27 cellular contexts compared by ENCODE assay signal in the genomic region with DNA sequence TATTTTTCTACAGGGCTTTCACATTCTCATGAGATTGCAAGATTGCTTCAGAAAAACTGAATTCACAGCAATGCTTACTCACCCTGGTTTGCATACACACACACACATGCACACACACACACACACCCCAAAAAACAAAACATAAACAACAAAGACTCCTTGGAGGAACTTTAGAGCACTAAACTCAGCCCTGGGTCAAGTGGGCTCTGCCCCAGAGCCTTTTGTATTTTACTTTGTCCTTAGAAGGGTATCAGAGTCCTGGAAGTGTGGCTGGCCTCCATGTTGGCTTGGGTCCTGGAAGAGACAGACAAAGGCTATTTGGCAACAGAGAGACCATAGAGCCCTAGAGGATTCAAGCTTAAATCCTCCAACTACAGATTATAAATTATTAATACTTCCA. TPM values are rescaled to one million over a fixed set of nuclear protein-coding genes. Genes with fewer than 3 reads are reported as not detected.
DNase-seq lines count a peak whose midpoint lies in the region; ATAC-seq, FAIRE-seq and TF ChIP-seq lines count a peak whose summit lies in the region.
"Had no signal": no experiment of that assay in that cellular context is flagged by ENCODE, and none has a peak within 500 bp of the region (broad histone marks: within the 10 kb centered on the region; RNA-seq: fewer than 3 reads in every experiment).

No MANE protein-coding gene starts in this region.

- TF ChIP-seq CTCF in WERI-Rb-1 (IDR thresholded peaks at IDR 0.05; ENCODE audit: low read depth, low read length): no peak
- no peak for TF ChIP-seq CTCF in fibroblast of the aortic adventitia (IDR thresholded peaks at IDR 0.05; ENCODE audit: insufficient read depth, low read length)
- TF ChIP-seq CTCF in GM10266 (IDR thresholded peaks at IDR 0.05; ENCODE audit: control insufficient read depth, insufficient read depth, low read depth, missing control alignments): no peak

- H3K27me3 ChIP-seq in WERI-Rb-1 (ENCODE audit: insufficient read depth, low read depth, severe bottlenecking): no peaks in the 10 kb centered on the region
- H3K27me3 ChIP-seq in subcutaneous abdominal adipose tissue (ENCODE audit: control insufficient read depth in 5 of 5, insufficient read depth in 4 of 5, low read length in 5 of 5): no peaks in the 10 kb centered on the region
- H3K27me3 ChIP-seq: BLaER1 had no signal

- DNase-seq in WERI-Rb-1 (no peak), fibroblast of the aortic adventitia (ENCODE audit: low read depth) (peak; percentile 71), midbrain (lab: John Stamatoyannopoulos, UW) (peak; percentile 28), GM10266 (ENCODE audit: extremely low spot score) (no peak), GF-D8 (lab: John Stamatoyannopoulos, UW) (no peak), GM12891 (ENCODE audit: insufficient read length, low spot score) (no peak)
- DNase-seq: activated CD4-positive, alpha-beta T cell treated with anti-CD3 and anti-CD28 coated beads, Interleukin-2, amount 10 ng/mL, durations not matched to agents 7 days and 5 days; activated CD8-positive, alpha-beta memory T cell treated with anti-CD3 and anti-CD28 coated beads, Interleukin-2, amount 50 U/mL, for 48 hours; activated gamma-delta T cell; amniotic stem cell; DMS 273 treated with DMSO at 0.1 percent for 48 hours; effector memory CD4-positive, alpha-beta T cell; GDM1; hippocampal formation; NCI-H1105; NCI-H524 treated with DMSO at 0.1 percent for 48 hours; SHP77 had no signal

- H3K9ac ChIP-seq in subcutaneous abdominal adipose tissue (ENCODE audit: low read length in 5 of 5): no peak overlapping the region
- H3K9ac ChIP-seq: BLaER1 had no signal

- no peak for TF ChIP-seq POLR2A in GM12891 (IDR thresholded peaks at IDR 0.05; ENCODE audit: low read depth, low read length)

- H3K4me3 ChIP-seq in WERI-Rb-1 (ENCODE audit: low read depth, low read length): no peak overlapping the region
- H3K4me3 ChIP-seq in fibroblast of the aortic adventitia (ENCODE audit: low read depth, low read length): no peak overlapping the region
- no peak overlapping the region for H3K4me3 ChIP-seq in subcutaneous abdominal adipose tissue (ENCODE audit: low read depth in 1 of 5, low read length in 5 of 5)
- H3K4me3 ChIP-seq: A549, BLaER1, GM12878 had no signal

- FAIRE-seq in GM12891 (lab: Jason Lieb, UNC): no peak
- FAIRE-seq: A549, GM12878, keratinocyte had no signal

- peaks cover 6 to 23% (median 17%) of the 10 kb centered on the region in 5 donors for H3K4me1 ChIP-seq in subcutaneous abdominal adipose tissue (ENCODE audit: control insufficient read depth in 5 of 5, insufficient read depth in 5 of 5, low read length in 5 of 5)
- H3K4me1 ChIP-seq: A549 had no signal

- no peak for ATAC-seq in GM21619 (IDR thresholded peaks at IDR 0.05; ENCODE audit: unreplicated experiment)
- ATAC-seq: A549, GM12878 had no signal

- H3K9me3 ChIP-seq in WERI-Rb-1 (ENCODE audit: severe bottlenecking) (no peaks in the 10 kb centered on the region), subcutaneous abdominal adipose tissue (ENCODE audit: control insufficient read depth in 5 of 5, low read length in 5 of 5) (no peaks in the 10 kb centered on the region)
- H3K9me3 ChIP-seq: BLaER1 had no signal

- H3K36me3 ChIP-seq in WERI-Rb-1 (no peaks in the 10 kb centered on the region), subcutaneous abdominal adipose tissue (ENCODE audit: control insufficient read depth in 5 of 5, insufficient read depth in 5 of 5, low read length in 5 of 5) (no peaks in the 10 kb centered on the region)
- H3K36me3 ChIP-seq: BLaER1 had no signal

- H3K27ac ChIP-seq in WERI-Rb-1 (0 out of 2 replicates have a peak overlapping the region, but pooled peaks have one; percentile 32), subcutaneous abdominal adipose tissue (ENCODE audit: low read depth, low read length) (peak overlapping the region; percentile 55)
- H3K27ac ChIP-seq: A549, BLaER1 had no signal

TF ChIP-seq in GM12891, 5 proteins besides CTCF, POLR2A, EP300 and RAD21:
- TF ChIP-seq PAX5 (IDR thresholded peaks at IDR 0.05; ENCODE audit: insufficient read depth, low read length, severe bottlenecking) (no peak), POLR2AphosphoS5 (IDR thresholded peaks at IDR 0.05; ENCODE audit: low read depth, low read length) (no peak), POU2F2 (IDR thresholded peaks at IDR 0.05; ENCODE audit: low read depth, low read length) (no peak), TAF1 (IDR thresholded peaks at IDR 0.05; ENCODE audit: low read depth, low read length) (no peak), SPI1 (IDR thresholded peaks at IDR 0.05; ENCODE audit: low read depth, low read length) (no peak)
TF ChIP-seq in GM12891: peak in this region for 0.

RNA-seq across cellular contexts. Expression of a gene that starts 8.0 kb away (rescaled TPM):
- total RNA-seq in fibroblast of the aortic adventitia (ENCODE audit: low replicate concordance): not detected in 2 replicates
- not detected for polyA plus RNA-seq in GM12891 (2012; ENCODE audit: low read depth, missing spikeins)
- total RNA-seq: activated CD4-positive, alpha-beta T cell treated with anti-CD3 and anti-CD28 coated beads, Interleukin-2, amount 10 ng/mL, durations not matched to agents 7 days and 5 days; cerebellum; GM12878; H4; mesothelial cell of epicardium; renal cortical epithelial cell had no signal
- polyA plus RNA-seq: A549, GM12878, keratinocyte had no signal

RNA-seq across cellular contexts. Expression of a gene that starts 24.1 kb away (rescaled TPM):
- total RNA-seq in fibroblast of the aortic adventitia (ENCODE audit: low replicate concordance): 246 and 355 TPM in 2 replicates
- polyA plus RNA-seq in GM12891 (2012; ENCODE audit: low read depth, missing spikeins): 27.7 TPM

RNA-seq across cellular contexts. Expression of a gene that starts 45.4 kb away (rescaled TPM):
- total RNA-seq in fibroblast of the aortic adventitia (ENCODE audit: low replicate concordance): not detected in 2 replicates
- polyA plus RNA-seq in GM12891 (2012; ENCODE audit: low read depth, missing spikeins): not detected
- total RNA-seq: activated CD4-positive, alpha-beta T cell treated with anti-CD3 and anti-CD28 coated beads, Interleukin-2, amount 10 ng/mL, durations not matched to agents 7 days and 5 days; cerebellum; GM12878; H4; mesothelial cell of epicardium; renal cortical epithelial cell had no signal
- polyA plus RNA-seq: A549, GM12878, keratinocyte had no signal

Comparison
In these comparisons a context has a peak if more than half of its experiments do, and no peak if none do; other contexts are left out.
1. DNase-seq: peak in fibroblast of the aortic adventitia (single experiment) and midbrain (single experiment); none in WERI-Rb-1 (single experiment), GM10266 (single experiment), GF-D8 (single experiment) and GM12891 (single experiment).